Comparison of ENCODE assay signal across 16 cellular contexts in genomic region chr13:113009743-113010509, GRCh38. TPM values are rescaled to one million over a fixed set of nuclear protein-coding genes. Genes with fewer than 3 reads are reported as not detected.
DNase-seq lines count a peak whose midpoint lies in the region; ATAC-seq and TF ChIP-seq lines count a peak whose summit lies in the region.
"Had no signal": no experiment of that assay in that cellular context is flagged by ENCODE, and none has a peak within 500 bp of the region (broad histone marks: within the 10 kb centered on the region; RNA-seq: fewer than 3 reads in every experiment).

No MANE protein-coding gene starts in this region.

- no peak for TF ChIP-seq CTCF in cardiac fibroblast (IDR thresholded peaks at IDR 0.05; ENCODE audit: low read depth, low read length)

- ATAC-seq in left colon (peak; percentile 11), HG02678 (IDR thresholded peaks at IDR 0.05; ENCODE audit: unreplicated experiment) (no peak)
- ATAC-seq in activated CD4-positive, CD25-positive, alpha-beta regulatory T cell treated with anti-CD3 and anti-CD28 coated beads, Interleukin-2, amount 50 U/mL, for 24 hours, result no peak
- ATAC-seq: activated CD4-positive, alpha-beta T cell treated with anti-CD3 and anti-CD28 coated beads for 36 hours; activated T-cell treated with anti-CD3 and anti-CD28 coated beads, Interleukin-2, amount 50 U/mL, for 4 hours; HCT116 had no signal

- H3K4me3 ChIP-seq in cardiac fibroblast (replicated peaks in 1 of 2; ENCODE audit: low read depth in 2 of 2, low read length in 2 of 2), result no peak overlapping the region
- H3K4me3 ChIP-seq: esophagus squamous epithelium, testis had no signal

- peak; percentile 36 for DNase-seq in AG08396 (ENCODE audit: low spot score)
- DNase-seq in Kasumi-1 (lab: John Stamatoyannopoulos, UW), result peak; percentile 40 to 54
- peak; percentile 17 to 31 for DNase-seq in cardiac fibroblast (ENCODE audit: low read depth in 2 of 2)
- DNase-seq in left colon, result no peak
- DNase-seq in posterior cingulate gyrus, result no peak
- DNase-seq in HCEC 1CT, result no peak
- DNase-seq: activated CD4-positive, alpha-beta T cell treated with anti-CD3 and anti-CD28 coated beads for 36 hours; activated T-cell treated with anti-CD3 and anti-CD28 coated beads, Interleukin-2, amount 50 U/mL, for 4 hours; cortex of kidney; esophagus squamous epithelium; mesendoderm; MM.1S; testis had no signal

- intact Hi-C loops in left colon (cut with DNase I, micrococcal nuclease) (no loop called here), posterior cingulate gyrus (cut with DNase I) (no loop called here)

RNA-seq across cellular contexts. Expression of gene MCF2L, which starts 40.9 kb away (rescaled TPM):
- 100 to 1,000 TPM in 1 of 2 donors, 10 to 100 TPM in 1; 86.9 to 101 TPM for total RNA-seq in left colon

Comparison
In these comparisons a context has a peak if more than half of its experiments do, and no peak if none do; other contexts are left out.
1. DNase-seq: peak in AG08396 (single experiment), Kasumi-1 (2 of 2) and cardiac fibroblast (2 of 2); none in left colon (0 of 2), posterior cingulate gyrus (0 of 10) and HCEC 1CT (single experiment).